ENCODE assay signal across 1 cellular context in genomic region chr4:158327525-158327924, GRCh38.
TF ChIP-seq lines count a peak whose summit lies in the region.

No MANE protein-coding gene starts in this region.

TF ChIP-seq in H1, 55 proteins besides CTCF, POLR2A, EP300 and RAD21:
- no peak for TF ChIP-seq CHD1 (IDR thresholded peaks at IDR 0.05; ENCODE audit: low read depth, low read length)
- no peak for TF ChIP-seq SRF (IDR thresholded peaks at IDR 0.05; ENCODE audit: low read depth, low read length)
- TF ChIP-seq POU5F1 (IDR thresholded peaks at IDR 0.05; ENCODE audit: low read depth, low read length), result peak; percentile 13; the same call in 1 of the 2 replicates
- TF ChIP-seq CHD7 (IDR thresholded peaks at IDR 0.05; ENCODE audit: insufficient replicate concordance, low read length), result no peak
- TF ChIP-seq RBBP5 (IDR thresholded peaks at IDR 0.05; ENCODE audit: borderline replicate concordance, low read depth, low read length), result no peak
- no peak for TF ChIP-seq NRF1 (IDR thresholded peaks at IDR 0.05; ENCODE audit: low read depth, low read length)
- no peak for TF ChIP-seq ATF2 (IDR thresholded peaks at IDR 0.05; ENCODE audit: low read length)
- TF ChIP-seq MAX (IDR thresholded peaks at IDR 0.05), result peak; percentile 70
- no peak for TF ChIP-seq RFX5 (IDR thresholded peaks at IDR 0.05; ENCODE audit: borderline replicate concordance, low read depth, low read length)
